Comparison of ENCODE assay signal across 16 cellular contexts in the genomic region with DNA sequence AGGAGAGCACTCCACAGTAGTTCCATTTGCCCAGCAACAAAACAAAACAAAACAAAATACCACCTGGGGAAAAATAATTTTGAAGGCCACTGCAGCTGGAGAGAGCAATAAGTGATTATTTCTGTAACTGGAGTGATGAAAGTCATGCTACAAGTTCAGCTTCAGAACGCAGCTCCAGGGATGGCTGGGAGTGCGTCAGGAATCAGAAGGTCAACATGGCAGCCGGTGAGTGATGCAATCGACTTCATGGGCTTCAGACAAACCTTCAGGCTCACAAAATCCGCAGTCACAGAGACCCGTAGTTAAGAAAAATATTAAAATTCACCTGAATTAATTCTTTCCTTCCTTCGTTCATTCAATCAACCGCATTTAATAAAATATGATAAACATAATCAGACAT. TPM values are rescaled to one million over a fixed set of nuclear protein-coding genes. Genes with fewer than 3 reads are reported as not detected.
DNase-seq lines count a peak whose midpoint lies in the region; ATAC-seq and TF ChIP-seq lines count a peak whose summit lies in the region.
"Had no signal": no experiment of that assay in that cellular context is flagged by ENCODE, and none has a peak within 500 bp of the region (broad histone marks: within the 10 kb centered on the region; RNA-seq: fewer than 3 reads in every experiment).

No MANE protein-coding gene starts in this region.

- no peak overlapping the region for H3K14ac ChIP-seq in IMR-90 (replicated peaks; ENCODE audit: low read depth, low read length)

- 82 to 100% methylated on average over 2 of the region's 8 CpGs for WGBS in IMR-90 (ENCODE audit: extremely low coverage in 2 of 2, insufficient read length in 1 of 2), 2 experiments
- 17 to 49% (median 28%) methylated on average over 8 of the region's 8 CpGs for WGBS in ovary, 3 donors

- H2BK20ac ChIP-seq in IMR-90 (ENCODE audit: low read depth, low read length), result no peak overlapping the region

- no peak overlapping the region for H3K18ac ChIP-seq in IMR-90 (ENCODE audit: low read depth, low read length)

- no peak overlapping the region for H2AK5ac ChIP-seq in IMR-90 (ENCODE audit: low read depth, low read length)

- BruUV-seq in IMR-90 (replicated peaks; lab: Mats Ljungman, UMichigan), result no TSS peak

- dilution Hi-C loops in IMR-90 (cut with HindIII; ENCODE audit: low sequenced_read_pairs, unreplicated experiment), result no loop called here

- H2AK9ac ChIP-seq in IMR-90 (replicated peaks; ENCODE audit: low read depth, low read length, poor library complexity), result no peak overlapping the region

- peak overlapping the region; percentile 82 for H3K27ac Mint-ChIP-seq in GM23338

- CTCF ChIA-PET in IMR-90 (lab: Yijun Ruan, JAX), result interaction anchor here (1.1 kb wide), 1 partner anchor 35 kb away, joined by 3 read pairs; no protein-coding TSS in a partner anchor

- no peak for DNase-seq in GM23338 (ENCODE audit: low spot score)
- no peak for DNase-seq in IMR-90
- DNase-seq in brain pericyte (ENCODE audit: low read depth, low spot score), result peak; percentile 71
- peak; percentile 63 to 78 (median 68) for DNase-seq in ovary
- no peak for DNase-seq in left lobe of liver (ENCODE audit: low spot score)
- DNase-seq in WERI-Rb-1, result no peak
- no peak for DNase-seq in superior temporal gyrus (ENCODE audit: extremely low spot score)
- DNase-seq: COR-L47, DMS153, HCEC 1CT, NCI-H1436 treated with DMSO at 0.1 percent for 48 hours, NCI-H345, NCI-H526 treated with DMSO at 0.1 percent for 48 hours had no signal

- 0 out of 2 replicates have a peak, but pooled peaks cover 6% of the 10 kb centered on the region for H3K9me1 ChIP-seq in IMR-90 (ENCODE audit: insufficient read depth, low read length)

- H3K56ac ChIP-seq in IMR-90 (ENCODE audit: extremely low read depth, insufficient read depth, low read length), result no peak overlapping the region

- no peak overlapping the region for H4K8ac ChIP-seq in IMR-90 (ENCODE audit: low read depth in 2 of 2, low read length in 2 of 2)

- H3K4me1 ChIP-seq in GM23338 (ENCODE audit: insufficient read depth), result no peaks in the 10 kb centered on the region
- H3K4me1 ChIP-seq in IMR-90 (ENCODE audit: control insufficient read depth, insufficient read depth, low read length), result no peaks in the 10 kb centered on the region
- H3K4me1 ChIP-seq in ovary (ENCODE audit: insufficient read depth), result no peaks in the 10 kb centered on the region

- H4K20me1 ChIP-seq in GM23338 (replicated peaks; ENCODE audit: insufficient read depth) (no peaks in the 10 kb centered on the region), IMR-90 (ENCODE audit: insufficient read depth, low read length) (no peaks in the 10 kb centered on the region)

- no peak overlapping the region for H3K4ac ChIP-seq in IMR-90 (ENCODE audit: low read depth, low read length)

- H3K27me3 ChIP-seq in GM23338 (ENCODE audit: insufficient read depth) (no peaks in the 10 kb centered on the region), IMR-90 (ENCODE audit: control insufficient read depth, insufficient read depth, low read length) (no peaks in the 10 kb centered on the region), ovary (no peaks in the 10 kb centered on the region), WERI-Rb-1 (ENCODE audit: insufficient read depth, low read depth, severe bottlenecking) (no peaks in the 10 kb centered on the region)

- no peaks in the 10 kb centered on the region for H3F3A ChIP-seq in GM23338 (replicated peaks; ENCODE audit: low read depth)

- TF ChIP-seq EP300 in ovary (IDR thresholded peaks at IDR 0.05), result no peak

- H3K4me3 ChIP-seq in GM23338, result no peak overlapping the region
- H3K4me3 ChIP-seq in IMR-90 (ENCODE audit: insufficient read depth, low read depth, low read length), result no peak overlapping the region
- no peak overlapping the region for H3K4me3 ChIP-seq in ovary
- H3K4me3 ChIP-seq in WERI-Rb-1 (ENCODE audit: low read depth, low read length), result no peak overlapping the region

- H3K27ac ChIP-seq in GM23338 (ENCODE audit: low read depth) (no peak overlapping the region), IMR-90 (ENCODE audit: insufficient read depth, low read length) (no peak overlapping the region), ovary (peak overlapping the region in 1 of 2 donors; percentile 29), WERI-Rb-1 (no peak overlapping the region)
- H3K27ac ChIP-seq: C4-2B had no signal

- in situ Hi-C loops in IMR-90 (cut with MboI; ENCODE audit: low sequenced_read_pairs), result no loop called here

- H4K5ac ChIP-seq in IMR-90 (ENCODE audit: low read depth, low read length), result no peak overlapping the region

- ATAC-seq in GM23338, result no peak
- ATAC-seq in IMR-90 (ENCODE audit: low read depth), result no peak
- no peak for ATAC-seq in left lobe of liver
- ATAC-seq in HG03469 (IDR thresholded peaks at IDR 0.05; ENCODE audit: unreplicated experiment), result no peak
- ATAC-seq: SK-N-SH treated with all-trans-retinoic acid at 6 μM for 48 hours had no signal

- no peaks in the 10 kb centered on the region for H3K9me3 Mint-ChIP-seq in GM23338

- H2BK15ac ChIP-seq in IMR-90 (ENCODE audit: low read depth, low read length), result no peak overlapping the region

- H3K9ac ChIP-seq in IMR-90 (ENCODE audit: low read depth, low read length), result no peak overlapping the region

- no peak overlapping the region for H3K4me2 ChIP-seq in GM23338
- H3K4me2 ChIP-seq in IMR-90 (ENCODE audit: low read depth, low read length), result no peak overlapping the region

- no peak for TF ChIP-seq RAD21 in IMR-90 (IDR thresholded peaks at IDR 0.05; ENCODE audit: low read length)

- H3K4me1 Mint-ChIP-seq in GM23338, result peaks cover 8% of the 10 kb centered on the region; the same call in 2 of the 3 replicates

- H2BK120ac ChIP-seq in IMR-90 (ENCODE audit: low read depth, low read length), result no peak overlapping the region

- H3K9me3 ChIP-seq in IMR-90 (ENCODE audit: control insufficient read depth, insufficient read depth, low read length), result no peaks in the 10 kb centered on the region
- no peaks in the 10 kb centered on the region for H3K9me3 ChIP-seq in ovary
- H3K9me3 ChIP-seq in WERI-Rb-1 (ENCODE audit: severe bottlenecking), result no peaks in the 10 kb centered on the region

- POLR2A ChIA-PET in IMR-90 (lab: Charles Lee; ENCODE audit: unreplicated experiment), result no interaction called here

- intact Hi-C loops in IMR-90 (cut with micrococcal nuclease) (loop anchor here (10.0 kb wide), 1 partner anchor 61 kb away; no protein-coding TSS in a partner anchor), ovary (cut with DNase I) (no loop called here)

- no peaks in the 10 kb centered on the region for H3K36me3 Mint-ChIP-seq in GM23338 (ENCODE audit: low read depth)

- no peak overlapping the region for H3K23ac ChIP-seq in IMR-90 (ENCODE audit: low read depth, low read length)

- H2AFZ ChIP-seq in GM23338 (no peak overlapping the region), IMR-90 (replicated peaks; ENCODE audit: low read length, poor library complexity) (no peak overlapping the region)

- H3K27me3 Mint-ChIP-seq in GM23338 (ENCODE audit: insufficient read depth, low read depth, poor library complexity), result peaks cover 4% of the 10 kb centered on the region

- H3K79me2 ChIP-seq in GM23338 (replicated peaks; ENCODE audit: insufficient read depth), result no peaks in the 10 kb centered on the region

- no peak overlapping the region for H3K4me3 Mint-ChIP-seq in GM23338

- TF ChIP-seq POLR2A in IMR-90 (IDR thresholded peaks at IDR 0.05; ENCODE audit: low read depth, low read length) (no peak), ovary (IDR thresholded peaks at IDR 0.05) (no peak)

- no peaks in the 10 kb centered on the region for H3K79me1 ChIP-seq in IMR-90 (ENCODE audit: low read depth in 1 of 2, low read length in 2 of 2)

- H3K9me2 ChIP-seq in GM23338 (ENCODE audit: insufficient read depth), result no peaks in the 10 kb centered on the region

- TF ChIP-seq CTCF in GM23338 (conservative IDR thresholded peaks at IDR 0.05; ENCODE audit: low read depth in 2 of 2) (no peak), IMR-90 (conservative IDR thresholded peaks at IDR 0.05; ENCODE audit: low read depth, low read length) (no peak), ovary (IDR thresholded peaks at IDR 0.05) (no peak), WERI-Rb-1 (IDR thresholded peaks at IDR 0.05; ENCODE audit: low read depth, low read length) (no peak)

- H2BK5ac ChIP-seq in IMR-90 (ENCODE audit: low read depth, low read length, poor library complexity, severe bottlenecking), result no peak overlapping the region

- no peaks in the 10 kb centered on the region for H3K36me3 ChIP-seq in GM23338 (ENCODE audit: insufficient read depth)
- H3K36me3 ChIP-seq in IMR-90 (ENCODE audit: control insufficient read depth, insufficient read depth, low read length), result no peaks in the 10 kb centered on the region; the same call in 1 of the 2 replicates
- H3K36me3 ChIP-seq in ovary, result no peaks in the 10 kb centered on the region
- H3K36me3 ChIP-seq in WERI-Rb-1, result no peaks in the 10 kb centered on the region

- no peak overlapping the region for H4K91ac ChIP-seq in IMR-90 (ENCODE audit: insufficient read depth, low read depth, low read length)

TF ChIP-seq in IMR-90, 13 proteins besides CTCF, POLR2A, EP300 and RAD21:
- TF ChIP-seq CHD1 (IDR thresholded peaks at IDR 0.05; ENCODE audit: low read depth, low read length) (no peak), CEBPB (IDR thresholded peaks at IDR 0.05; ENCODE audit: low read depth, low read length) (peak; percentile 33; the same call in 1 of the 2 replicates)

RNA-seq across cellular contexts. Expression of gene ABHD3, which starts 41.0 kb away (rescaled TPM):
- 12.7 and 16.2 TPM in 2 replicates for total RNA-seq in GM23338 (2014; rRNA removed; shearing (Covaris generic))
- 18.7 and 19.9 TPM in 2 replicates for polyA plus RNA-seq in GM23338 (2016; fragmentation: Nextera tagmentation; extraction: Ambion mirVana)
- 3.3 and 4.5 TPM in 2 replicates for total RNA-seq in IMR-90 (2012; rRNA removed)
- 4.3 and 5.5 TPM in 2 replicates for polyA plus RNA-seq in IMR-90 (2012; rRNA removed)
- polyA plus RNA-seq in IMR-90 (2012; cell fraction: cytosol; rRNA removed), result 0.93 and 1.2 TPM in 2 replicates
- 5.2 and 38.9 TPM in 2 replicates for polyA plus RNA-seq in IMR-90 (2012; cell fraction: nucleus; rRNA removed; ENCODE audit: low replicate concordance)
- total RNA-seq in ovary, result 10 to 100 TPM in 3 of 7 donors, 1 to 10 TPM in 4; 4.8 to 14.3 (median 9.5) TPM
- polyA plus RNA-seq in ovary, result 10 to 100 TPM; 11.2 to 12.8 TPM
- 21.3 TPM for total RNA-seq in left lobe of liver

RNA-seq across cellular contexts. Expression of gene SNRPD1, which starts 51.5 kb away (rescaled TPM):
- total RNA-seq in GM23338 (2014; rRNA removed; shearing (Covaris generic)), result 35.7 and 37.5 TPM in 2 replicates
- 660 and 700 TPM in 2 replicates for polyA plus RNA-seq in GM23338 (2016; fragmentation: Nextera tagmentation; extraction: Ambion mirVana)
- total RNA-seq in IMR-90 (2012; rRNA removed), result 6.8 and 24.7 TPM in 2 replicates
- polyA plus RNA-seq in IMR-90 (2012; rRNA removed), result 18.9 and 19.8 TPM in 2 replicates
- polyA plus RNA-seq in IMR-90 (2012; cell fraction: cytosol; rRNA removed), result 5.6 and 13.1 TPM in 2 replicates
- 0.53 and 2.4 TPM in 2 replicates for polyA plus RNA-seq in IMR-90 (2012; cell fraction: nucleus; rRNA removed; ENCODE audit: low replicate concordance)
- 10 to 100 TPM in 5 of 7 donors, 1 to 10 TPM in 2; 3.9 to 52.0 (median 37.3) TPM for total RNA-seq in ovary
- polyA plus RNA-seq in ovary, result 10 to 100 TPM; 15.6 to 64.4 TPM
- total RNA-seq in left lobe of liver, result 7.0 TPM

Comparison
In these comparisons a context has a peak if more than half of its experiments do, and no peak if none do; other contexts are left out.
1. DNase-seq: peak in brain pericyte (single experiment) and ovary (5 of 5); none in GM23338 (single experiment), IMR-90 (single experiment), left lobe of liver (single experiment), WERI-Rb-1 (single experiment) and superior temporal gyrus (single experiment).